ENCODE assay signal across 13 cellular contexts in genomic region chr2:37459095-37459981, GRCh38.
A peak's percentile ranks its signal among the peaks of the same experiment; 100 is the strongest.
DNase-seq lines count a peak whose midpoint lies in the region; ATAC-seq and TF ChIP-seq lines count a peak whose summit lies in the region.
"Had no signal": no experiment of that assay in that cellular context is flagged by ENCODE, and none has a peak within 500 bp of the region (broad histone marks: within the 10 kb centered on the region; RNA-seq: fewer than 3 reads in every experiment).

No MANE protein-coding gene starts in this region.

- H3K9me3 Mint-ChIP-seq in activated CD4-positive, alpha-beta T cell treated with anti-CD3 and anti-CD28 coated beads for 36 hours (ENCODE audit: low read depth), result peaks cover 2% of the 10 kb centered on the region

- no peaks in the 10 kb centered on the region for H3K9me2 ChIP-seq in hepatocyte (replicated peaks; ENCODE audit: insufficient read depth)

- 67% methylated on average over 3 of the region's 3 CpGs for WGBS in hepatocyte (ENCODE audit: low lambda C conversion rate, missing lambda C conversion rate)
- 62 to 63% methylated on average over 3 of the region's 3 CpGs for WGBS in testis, 2 donors

- no peak overlapping the region for H3K4me3 Mint-ChIP-seq in activated CD4-positive, alpha-beta T cell treated with anti-CD3 and anti-CD28 coated beads for 36 hours

- peaks cover 19% of the 10 kb centered on the region for H3K4me1 ChIP-seq in hepatocyte (ENCODE audit: insufficient read depth)
- peaks cover 17% of the 10 kb centered on the region for H3K4me1 ChIP-seq in stomach smooth muscle (ENCODE audit: control insufficient read depth, insufficient read depth, low read length)
- H3K4me1 ChIP-seq in testis, result peaks cover 4% of the 10 kb centered on the region

- no peaks in the 10 kb centered on the region for H3K36me3 ChIP-seq in hepatocyte (replicated peaks; ENCODE audit: insufficient read depth, low read depth)
- no peaks in the 10 kb centered on the region for H3K36me3 ChIP-seq in stomach smooth muscle (ENCODE audit: control insufficient read depth in 2 of 2, insufficient read depth in 2 of 2, low read length in 2 of 2)
- H3K36me3 ChIP-seq in testis (ENCODE audit: low read depth, missing control alignments), result no peaks in the 10 kb centered on the region
- H3K36me3 ChIP-seq: upper lobe of left lung had no signal

- H3K9me3 ChIP-seq in hepatocyte (ENCODE audit: low read depth), result no peaks in the 10 kb centered on the region
- no peaks in the 10 kb centered on the region for H3K9me3 ChIP-seq in stomach smooth muscle (ENCODE audit: control insufficient read depth in 2 of 2, low read length in 2 of 2)
- H3K9me3 ChIP-seq in testis, result no peaks in the 10 kb centered on the region
- H3K9me3 ChIP-seq: upper lobe of left lung had no signal

- peaks cover 48% of the 10 kb centered on the region for H3K4me1 Mint-ChIP-seq in activated CD4-positive, alpha-beta T cell treated with anti-CD3 and anti-CD28 coated beads for 36 hours

- no peaks in the 10 kb centered on the region for H3K36me3 Mint-ChIP-seq in activated CD4-positive, alpha-beta T cell treated with anti-CD3 and anti-CD28 coated beads for 36 hours (ENCODE audit: low read depth)

- H4K20me1 ChIP-seq in hepatocyte (ENCODE audit: insufficient read depth, poor library complexity, severe bottlenecking), result no peaks in the 10 kb centered on the region

- CTCF ChIA-PET in activated CD4-positive, alpha-beta T cell treated with anti-CD3 and anti-CD28 coated beads for 36 hours (lab: Charles Lee), result no interaction called here

- no peak overlapping the region for H3K9ac ChIP-seq in stomach smooth muscle (ENCODE audit: low read length in 2 of 2)

- H3K27ac Mint-ChIP-seq in activated CD4-positive, alpha-beta T cell treated with anti-CD3 and anti-CD28 coated beads for 36 hours, result peak overlapping the region; percentile 28

- H3K27me3 ChIP-seq in hepatocyte (no peaks in the 10 kb centered on the region), stomach smooth muscle (ENCODE audit: control insufficient read depth in 1 of 2, insufficient read depth in 2 of 2, low read length in 2 of 2) (no peaks in the 10 kb centered on the region), testis (no peaks in the 10 kb centered on the region)
- H3K27me3 ChIP-seq: upper lobe of left lung had no signal

- no peaks in the 10 kb centered on the region for H3K27me3 Mint-ChIP-seq in activated CD4-positive, alpha-beta T cell treated with anti-CD3 and anti-CD28 coated beads for 36 hours

- H3K4me3 ChIP-seq in hepatocyte (no peak overlapping the region), stomach smooth muscle (ENCODE audit: low read length in 2 of 2) (no peak overlapping the region), testis (no peak overlapping the region)
- H3K4me3 ChIP-seq: K562, upper lobe of left lung had no signal

- ATAC-seq in activated CD4-positive, alpha-beta T cell treated with anti-CD3 and anti-CD28 coated beads for 36 hours, result peak; percentile 57
- ATAC-seq in GM18868 (IDR thresholded peaks at IDR 0.05; ENCODE audit: unreplicated experiment), result no peak
- ATAC-seq: K562 had no signal

- peak overlapping the region; percentile 49 for H3K27ac ChIP-seq in hepatocyte
- peak overlapping the region; percentile 56 for H3K27ac ChIP-seq in stomach smooth muscle (ENCODE audit: low read length)
- peak overlapping the region in 1 of 2 donors; percentile 37 for H3K27ac ChIP-seq in testis

- POLR2A ChIA-PET in activated CD4-positive, alpha-beta T cell treated with anti-CD3 and anti-CD28 coated beads for 36 hours (lab: Charles Lee), result no interaction called here

- peak overlapping the region; percentile 27 for H3K4me2 ChIP-seq in hepatocyte

- DNase-seq in activated CD4-positive, alpha-beta T cell treated with anti-CD3 and anti-CD28 coated beads for 36 hours, result no peak
- no peak for DNase-seq in activated CD4-positive, alpha-beta T cell treated with anti-CD3 and anti-CD28 coated beads for 4 hours
- DNase-seq in amniotic epithelial cell (ENCODE audit: low read depth) (peak; percentile 95), hepatocyte (ENCODE audit: low spot score) (no peak), testis (no peak), NCI-H1417 treated with DMSO at 0.1 percent for 48 hours (lab: John Stamatoyannopoulos, UW) (no peak)
- DNase-seq: 8988T; NCI-H524; stimulated activated CD4-positive, alpha-beta T cell treated with anti-CD3 and anti-CD28 coated beads, Interleukin-2, amount 100 ng/mL, for 24 hours; upper lobe of left lung had no signal

- intact Hi-C loops in activated CD4-positive, alpha-beta T cell treated with anti-CD3 and anti-CD28 coated beads for 36 hours (cut with DNase I, micrococcal nuclease), result no loop called here
- intact Hi-C loops in testis (cut with DNase I; ENCODE audit: low total_unique reads), result no loop called here

- H2AFZ ChIP-seq in hepatocyte, result no peak overlapping the region

- TF ChIP-seq CTCF in hepatocyte (IDR thresholded peaks at IDR 0.05; ENCODE audit: poor library complexity), result no peak
- TF ChIP-seq CTCF in testis (IDR thresholded peaks at IDR 0.05), result no peak

- H3K79me2 ChIP-seq in hepatocyte, result no peaks in the 10 kb centered on the region

- no peak for TF ChIP-seq POLR2A in testis (IDR thresholded peaks at IDR 0.05)
